ENCODE assay signal across 1 cellular context in genomic region chr6:56204134-56204533, GRCh38.
A peak's percentile ranks its signal among the peaks of the same experiment; 100 is the strongest.
TF ChIP-seq lines count a peak whose summit lies in the region.

No MANE protein-coding gene starts in this region.

TF ChIP-seq in HepG2, 621 proteins besides CTCF, POLR2A, EP300 and RAD21:
- TF ChIP-seq SOX13 (IDR thresholded peaks at IDR 0.05) (no peak), SOX13 (CRISPR knock-in tag; conservative IDR thresholded peaks at IDR 0.05 in 1 of 2, IDR thresholded peaks at IDR 0.05 in 1 of 2) (no peak), FOXA1 (IDR thresholded peaks at IDR 0.05) (no peak), FOXA1 (CRISPR knock-in tag; IDR thresholded peaks at IDR 0.05) (peak; percentile 49; the same call in 1 of the 2 replicates), REXO4 (CRISPR knock-in tag; IDR thresholded peaks at IDR 0.05; ENCODE audit: borderline replicate concordance) (no peak), PAF1 (CRISPR knock-in tag; IDR thresholded peaks at IDR 0.05) (no peak)
